Comparison of ENCODE assay signal across 8 cellular contexts in the genomic region with DNA sequence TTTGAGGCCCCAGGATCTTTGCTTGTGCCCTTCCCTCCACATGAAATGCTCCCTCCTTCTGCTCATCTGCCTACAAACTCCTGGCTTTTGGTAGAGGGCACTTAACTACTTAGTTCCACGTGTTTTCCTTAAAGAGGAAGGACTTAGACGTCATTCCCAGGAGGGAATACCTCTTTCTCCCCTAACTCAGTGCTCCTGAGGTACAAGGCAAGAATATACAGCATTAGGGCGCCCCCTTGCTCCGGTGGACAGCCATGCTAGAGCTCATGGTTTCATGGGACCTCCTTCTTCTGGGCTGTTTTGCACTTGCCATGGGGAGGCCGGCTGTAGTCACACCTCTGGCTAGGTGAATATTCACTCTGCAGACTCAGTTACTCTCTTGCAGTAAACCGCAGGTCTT.
DNase-seq lines count a peak whose midpoint lies in the region; ATAC-seq, FAIRE-seq and TF ChIP-seq lines count a peak whose summit lies in the region.

No MANE protein-coding gene starts in this region.

- CTCF ChIA-PET in activated CD8-positive, alpha-beta T cell treated with anti-CD3 and anti-CD28 coated beads, Interleukin-2, amount 10 ng/mL, durations not matched to agents 7 days and 5 days (lab: Charles Lee) = interaction anchor here (1.0 kb wide), 2 partner anchors 53 to 429 kb away, joined by 3 read pairs; no protein-coding TSS in a partner anchor
- CTCF ChIA-PET in CD4-positive, alpha-beta T cell (lab: Charles Lee) = no interaction called here

- DNase-seq in GM18507 (ENCODE audit: extremely low spot score, insufficient read length, low read depth) = peak; percentile 20
- peak; percentile 58 for DNase-seq in MM.1S
- peak; percentile 49 for DNase-seq in activated CD8-positive, alpha-beta T cell treated with anti-CD3 and anti-CD28 coated beads, Interleukin-2, amount 10 ng/mL, durations not matched to agents 7 days and 5 days
- peak; percentile 10 for DNase-seq in kidney glomerular epithelial cell (lab: John Stamatoyannopoulos, UW)
- no peak for DNase-seq in CD4-positive, alpha-beta T cell
- no peak for DNase-seq in 8988T
- no peak for DNase-seq in NCI-H146 (lab: John Stamatoyannopoulos, UW)

- no peaks in the 10 kb centered on the region for H3K9me2 ChIP-seq in MM.1S (replicated peaks; ENCODE audit: insufficient read depth, low read length)

- peak; percentile 85 for FAIRE-seq in GM18507 (lab: Jason Lieb, UNC)

- no peaks in the 10 kb centered on the region for H3K79me2 ChIP-seq in MM.1S (ENCODE audit: low read length)

- no peaks in the 10 kb centered on the region for H3K36me3 Mint-ChIP-seq in activated CD8-positive, alpha-beta T cell treated with anti-CD3 and anti-CD28 coated beads, Interleukin-2, amount 10 ng/mL, durations not matched to agents 7 days and 5 days (ENCODE audit: low read depth)
- H3K36me3 Mint-ChIP-seq in CD4-positive, alpha-beta T cell (ENCODE audit: low read depth) = no peaks in the 10 kb centered on the region

- no peaks in the 10 kb centered on the region for H3F3A ChIP-seq in MM.1S (ENCODE audit: insufficient read depth, low read length)

- H3K27ac ChIP-seq in BLaER1 (no peak overlapping the region), MM.1S (ENCODE audit: low read length) (peak overlapping the region; percentile 38; the same call in 1 of the 2 replicates)
- no peak overlapping the region for H3K27ac ChIP-seq in CD4-positive, alpha-beta T cell (ENCODE audit: low read depth, low read length)

- POLR2A ChIA-PET in activated CD8-positive, alpha-beta T cell treated with anti-CD3 and anti-CD28 coated beads, Interleukin-2, amount 10 ng/mL, durations not matched to agents 7 days and 5 days (lab: Charles Lee) = no interaction called here
- POLR2A ChIA-PET in CD4-positive, alpha-beta T cell (lab: Charles Lee) = no interaction called here

- peaks cover 11% of the 10 kb centered on the region for H3K4me1 Mint-ChIP-seq in activated CD8-positive, alpha-beta T cell treated with anti-CD3 and anti-CD28 coated beads, Interleukin-2, amount 10 ng/mL, durations not matched to agents 7 days and 5 days (ENCODE audit: low read depth)
- H3K4me1 Mint-ChIP-seq in CD4-positive, alpha-beta T cell (ENCODE audit: low read depth) = no peaks in the 10 kb centered on the region

- H3K9me3 ChIP-seq in BLaER1 (no peaks in the 10 kb centered on the region), MM.1S (replicated peaks; ENCODE audit: insufficient read depth, low read length) (no peaks in the 10 kb centered on the region)
- no peaks in the 10 kb centered on the region for H3K9me3 ChIP-seq in CD4-positive, alpha-beta T cell (ENCODE audit: control insufficient read depth, low read length)

- H3K4me3 ChIP-seq in BLaER1 = no peak overlapping the region
- no peak overlapping the region for H3K4me3 ChIP-seq in MM.1S (ENCODE audit: low read length)

- H3K36me3 ChIP-seq in BLaER1 (no peaks in the 10 kb centered on the region), MM.1S (replicated peaks; ENCODE audit: insufficient read depth, low read length) (no peaks in the 10 kb centered on the region)

- H3K4me3 Mint-ChIP-seq in activated CD8-positive, alpha-beta T cell treated with anti-CD3 and anti-CD28 coated beads, Interleukin-2, amount 10 ng/mL, durations not matched to agents 7 days and 5 days = no peak overlapping the region
- H3K4me3 Mint-ChIP-seq in CD4-positive, alpha-beta T cell = no peak overlapping the region

- H3K9ac ChIP-seq in BLaER1 (no peak overlapping the region), MM.1S (ENCODE audit: low read length) (no peak overlapping the region)

- H3K27ac Mint-ChIP-seq in activated CD8-positive, alpha-beta T cell treated with anti-CD3 and anti-CD28 coated beads, Interleukin-2, amount 10 ng/mL, durations not matched to agents 7 days and 5 days = no peak overlapping the region
- no peak overlapping the region for H3K27ac Mint-ChIP-seq in CD4-positive, alpha-beta T cell

- intact Hi-C loops in CD4-positive, alpha-beta T cell (cut with DNase I, micrococcal nuclease) = no loop called here

- peaks cover 22% of the 10 kb centered on the region for H3K27me3 Mint-ChIP-seq in activated CD8-positive, alpha-beta T cell treated with anti-CD3 and anti-CD28 coated beads, Interleukin-2, amount 10 ng/mL, durations not matched to agents 7 days and 5 days (ENCODE audit: low read depth)
- peaks cover 8% of the 10 kb centered on the region for H3K27me3 Mint-ChIP-seq in CD4-positive, alpha-beta T cell

- H3K27me3 ChIP-seq in BLaER1 = no peaks in the 10 kb centered on the region
- no peaks in the 10 kb centered on the region for H3K27me3 ChIP-seq in MM.1S (replicated peaks; ENCODE audit: insufficient read depth, low read length)
- no peaks in the 10 kb centered on the region for H3K27me3 ChIP-seq in CD4-positive, alpha-beta T cell (ENCODE audit: control insufficient read depth, insufficient read depth, low read length)

- no peaks in the 10 kb centered on the region for H4K20me1 ChIP-seq in BLaER1
- no peaks in the 10 kb centered on the region for H4K20me1 ChIP-seq in MM.1S (ENCODE audit: insufficient read depth, low read length)

- no peak for ATAC-seq in activated CD8-positive, alpha-beta T cell treated with anti-CD3 and anti-CD28 coated beads, Interleukin-2, amount 10 ng/mL, durations not matched to agents 7 days and 5 days
- no peak for ATAC-seq in CD4-positive, alpha-beta T cell (ENCODE audit: poor library complexity)

- H2AFZ ChIP-seq in MM.1S (ENCODE audit: low read length) = no peak overlapping the region; the same call in 1 of the 2 replicates

- peaks cover 50% of the 10 kb centered on the region for H3K4me1 ChIP-seq in BLaER1
- H3K4me1 ChIP-seq in MM.1S (ENCODE audit: low read length) = no peaks in the 10 kb centered on the region

- no peaks in the 10 kb centered on the region for H3K9me3 Mint-ChIP-seq in activated CD8-positive, alpha-beta T cell treated with anti-CD3 and anti-CD28 coated beads, Interleukin-2, amount 10 ng/mL, durations not matched to agents 7 days and 5 days (ENCODE audit: insufficient read depth)
- no peaks in the 10 kb centered on the region for H3K9me3 Mint-ChIP-seq in CD4-positive, alpha-beta T cell

- peak; percentile 90 for TF ChIP-seq CTCF in MM.1S (IDR thresholded peaks at IDR 0.05; ENCODE audit: low read length)
- no peak for TF ChIP-seq CTCF in CD4-positive, alpha-beta T cell (IDR thresholded peaks at IDR 0.05)

- H3K4me2 ChIP-seq in BLaER1 = peak overlapping the region; percentile 64
- no peak overlapping the region for H3K4me2 ChIP-seq in MM.1S (ENCODE audit: low read depth, low read length)

Comparison
In these comparisons a context has a peak if more than half of its experiments do, and no peak if none do; other contexts are left out.
1. DNase-seq: peak in GM18507 (single experiment), MM.1S (single experiment), activated CD8-positive, alpha-beta T cell treated with anti-CD3 and anti-CD28 coated beads, Interleukin-2, amount 10 ng/mL, durations not matched to agents 7 days and 5 days (single experiment) and kidney glomerular epithelial cell (single experiment); none in CD4-positive, alpha-beta T cell (0 of 10), 8988T (single experiment) and NCI-H146 (single experiment).